In the genomic region with DNA sequence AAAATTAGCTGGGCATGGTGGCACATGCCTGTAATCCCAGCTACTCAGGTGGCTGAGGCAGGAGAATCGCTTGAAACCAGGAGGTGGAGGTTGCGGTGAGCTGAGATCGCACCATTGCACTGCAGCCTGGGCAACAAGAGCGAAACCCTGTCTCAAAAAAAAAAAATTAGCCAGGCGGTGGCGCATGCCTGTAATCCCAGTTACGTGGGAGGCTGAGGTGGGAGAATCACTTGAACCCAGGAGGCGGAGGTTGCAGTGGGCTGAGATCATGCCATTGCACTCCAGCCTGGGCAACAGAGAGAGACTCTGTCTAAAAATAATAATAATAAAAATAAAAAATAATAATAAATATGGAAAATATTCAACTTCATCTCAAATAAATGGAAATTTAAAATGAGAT, we compare ENCODE assay signal across 1 cellular context. TPM values are rescaled to one million over a fixed set of nuclear protein-coding genes. Genes with fewer than 3 reads are reported as not detected.
"Had no signal": no experiment of that assay in that cellular context is flagged by ENCODE, and none has a peak within 500 bp of the region (broad histone marks: within the 10 kb centered on the region; RNA-seq: fewer than 3 reads in every experiment).

No MANE protein-coding gene starts in this region.

RNA-seq across cellular contexts. Expression of gene SYNPO2L, which starts 38.7 kb away (rescaled TPM):
- total RNA-seq: G401 had no signal
